8 cellular contexts compared by ENCODE assay signal in the genomic region with DNA sequence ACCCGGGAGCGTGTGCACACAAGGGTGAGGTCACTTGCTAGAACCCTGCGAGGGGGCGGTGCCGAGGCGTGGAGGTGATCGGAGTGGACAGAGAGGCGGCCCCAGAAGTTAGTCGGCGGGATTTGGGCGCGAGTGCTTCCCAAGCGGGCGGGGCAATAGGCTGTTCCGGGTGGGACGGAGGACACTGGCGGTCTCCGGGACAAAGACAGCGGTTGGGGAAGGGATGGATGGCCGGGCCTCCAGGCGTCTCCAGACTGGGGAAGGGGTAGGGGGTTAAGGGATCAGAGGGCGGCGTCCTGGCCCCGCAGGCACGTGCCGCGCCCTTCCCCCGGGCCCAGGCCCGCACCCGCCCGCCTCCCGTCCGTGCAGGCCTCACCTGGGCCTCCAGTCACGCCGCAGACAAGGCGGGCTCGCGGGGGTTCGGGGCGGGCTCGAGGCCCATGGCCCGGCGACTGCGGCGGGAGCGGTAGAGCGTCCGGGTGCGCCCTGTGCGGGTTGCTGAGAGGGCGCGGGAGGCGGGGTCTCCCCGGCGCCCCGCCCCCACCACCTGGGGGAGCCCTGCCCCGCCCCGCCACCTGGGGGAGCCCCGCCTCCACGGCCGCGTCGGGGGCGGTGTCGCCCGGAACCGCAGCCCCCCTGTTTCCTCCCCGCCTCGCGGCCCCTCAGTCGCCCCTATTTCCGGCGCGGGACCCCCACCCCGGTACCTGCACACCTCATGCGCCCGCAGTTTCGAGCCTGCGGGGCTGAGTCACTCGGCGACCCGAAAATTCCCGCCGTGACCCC. TPM values are rescaled to one million over a fixed set of nuclear protein-coding genes. Genes with fewer than 3 reads are reported as not detected.
DNase-seq lines count a peak whose midpoint lies in the region; ATAC-seq and TF ChIP-seq lines count a peak whose summit lies in the region.

Gene LPAR2, minus strand, starts transcription at position 505 of the 783 bp plus-strand sequence. CDS start 945 bp downstream, outside the sequence.

- H3K9me3 ChIP-seq in NT2/D1 (ENCODE audit: insufficient read depth, low read length) (no peaks in the 10 kb centered on the region), cardiac muscle cell (ENCODE audit: low read depth) (no peaks in the 10 kb centered on the region), gastrocnemius medialis (no peaks in the 10 kb centered on the region)

- intact Hi-C loops in gastrocnemius medialis (cut with DNase I; ENCODE audit: low total_unique reads) = no loop called here

- H3K27me3 ChIP-seq in NT2/D1 (ENCODE audit: insufficient read depth, insufficient read length) = no peaks in the 10 kb centered on the region
- H3K27me3 ChIP-seq in cardiac muscle cell = no peaks in the 10 kb centered on the region
- H3K27me3 ChIP-seq in gastrocnemius medialis = peaks cover 15 to 29% (median 24%) of the 10 kb centered on the region in 3 donors

- peak within 1 kb of the TSS; percentile 89 for H3K9ac ChIP-seq in NT2/D1 (ENCODE audit: insufficient read length, low read depth)

- in situ Hi-C loops in gastrocnemius medialis (cut with MboI; ENCODE audit: low sequenced_read_pairs in 4 of 4) = no loop called here

- H3K27ac ChIP-seq in cardiac muscle cell (no peak within 1 kb of the TSS), gastrocnemius medialis (no peak within 1 kb of the TSS)

- H3K4me1 ChIP-seq in NT2/D1 (ENCODE audit: insufficient read depth, insufficient read length) (peaks cover 14% of the 10 kb centered on the region), cardiac muscle cell (ENCODE audit: low read depth) (no peaks in the 10 kb centered on the region), gastrocnemius medialis (no peaks in the 10 kb centered on the region)

- TF ChIP-seq CTCF in GM12864 (IDR thresholded peaks at IDR 0.05; ENCODE audit: low read depth, low read length, missing control alignments) (no peak), cardiac muscle cell (IDR thresholded peaks at IDR 0.05; ENCODE audit: low read depth, low read length) (no peak), gastrocnemius medialis (IDR thresholded peaks at IDR 0.05 in 4 of 5, conservative IDR thresholded peaks at IDR 0.05 in 1 of 5) (no peak)

- ATAC-seq in HG02623 (IDR thresholded peaks at IDR 0.05; ENCODE audit: unreplicated experiment) = peak; percentile 54
- no peak for ATAC-seq in gastrocnemius medialis
- no peak for ATAC-seq in HG03565 (IDR thresholded peaks at IDR 0.05; ENCODE audit: unreplicated experiment)

- no peak for DNase-seq in GM12864 (ENCODE audit: low read depth)
- no peak for DNase-seq in NT2/D1 (ENCODE audit: low read depth, low spot score)
- peak; percentile 71 for DNase-seq in activated effector memory CD4-positive, alpha-beta T cell treated with Interleukin-2 at 50 U/mL for 16 hours
- peak; percentile 21 to 69 for DNase-seq in cardiac muscle cell (ENCODE audit: low read depth in 1 of 2, low spot score in 1 of 2)
- DNase-seq in gastrocnemius medialis = no peak
- no peak for DNase-seq in GF-D8 (lab: John Stamatoyannopoulos, UW)

- peaks cover 56% of the 10 kb centered on the region for H3K36me3 ChIP-seq in NT2/D1 (ENCODE audit: insufficient read depth, insufficient read length, low read length)
- no peaks in the 10 kb centered on the region for H3K36me3 ChIP-seq in cardiac muscle cell
- H3K36me3 ChIP-seq in gastrocnemius medialis = no peaks in the 10 kb centered on the region

- TF ChIP-seq POLR2A in gastrocnemius medialis (IDR thresholded peaks at IDR 0.05) = no peak

- H3K4me3 ChIP-seq in GM12864 (ENCODE audit: low read depth, low read length) (peak within 1 kb of the TSS; percentile 67), NT2/D1 (ENCODE audit: insufficient read length, low read depth) (peak within 1 kb of the TSS; percentile 73), cardiac muscle cell (peak within 1 kb of the TSS; percentile 68), gastrocnemius medialis (peak within 1 kb of the TSS; percentile 13 to 40 (median 36))

RNA-seq across cellular contexts. Expression of gene LPAR2, which starts in this region (rescaled TPM):
- total RNA-seq in cardiac muscle cell (29.7 and 39.9 TPM in 2 replicates), gastrocnemius medialis (1 to 10 TPM in 1 of 4 donors, under 1 TPM in 2, not detected in 1; 0.15 to 1.3 (median 0.27) TPM)
- 56.6 and 62.2 TPM in 2 replicates for polyA plus RNA-seq in cardiac muscle cell

Comparison
In these comparisons a context has a peak if more than half of its experiments do, and no peak if none do; other contexts are left out.
1. RNA of gene LPAR2 (total RNA-seq): 29.7 to 39.9 TPM in cardiac muscle cell; 0.15 to 1.3 TPM in gastrocnemius medialis; every median in the first group is over 10 times any median in the second.
2. DNase-seq: peak in activated effector memory CD4-positive, alpha-beta T cell treated with Interleukin-2 at 50 U/mL for 16 hours (single experiment) and cardiac muscle cell (2 of 2); none in GM12864 (single experiment), NT2/D1 (single experiment), gastrocnemius medialis (0 of 2) and GF-D8 (single experiment).
3. Peak in every context shown above with its lines, with median percentiles within 50 percentile points of each other: H3K4me3 ChIP-seq.